8 cellular contexts compared by ENCODE assay signal in the genomic region with DNA sequence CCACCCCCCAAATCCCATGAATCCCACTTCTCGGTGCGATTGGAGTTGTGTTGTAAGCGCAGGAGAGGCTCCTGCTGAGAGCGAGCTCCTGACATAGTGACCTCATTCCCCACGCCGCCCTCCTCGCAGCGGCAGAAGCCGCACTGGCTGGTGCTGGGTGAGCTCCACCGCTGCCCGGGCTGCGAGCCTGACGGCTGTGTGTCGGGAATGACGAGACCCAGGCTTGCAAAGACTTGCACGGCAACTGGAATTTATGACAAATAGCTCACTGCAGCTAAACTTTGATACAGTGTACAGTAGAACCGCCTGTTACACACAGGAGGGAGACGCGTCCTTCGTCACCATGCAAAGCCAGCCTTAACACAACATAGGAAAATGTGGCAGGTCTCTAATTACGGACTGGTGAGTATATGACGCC.
A peak's percentile ranks its signal among the peaks of the same experiment; 100 is the strongest.
DNase-seq lines count a peak whose midpoint lies in the region; ATAC-seq and TF ChIP-seq lines count a peak whose summit lies in the region.

No MANE protein-coding gene starts in this region.

- peak; percentile 93 for ATAC-seq in foreskin keratinocyte
- ATAC-seq in omental fat pad (ENCODE audit: low FRiP score) = peak; percentile 88
- ATAC-seq in GM19452 (IDR thresholded peaks at IDR 0.05; ENCODE audit: unreplicated experiment) = no peak

- no peak overlapping the region for H3K4me3 Mint-ChIP-seq in activated CD4-positive, alpha-beta T cell treated with anti-CD3 and anti-CD28 coated beads, Interleukin-2, amount 10 ng/mL, durations not matched to agents 7 days and 5 days

- H3K36me3 Mint-ChIP-seq in activated CD4-positive, alpha-beta T cell treated with anti-CD3 and anti-CD28 coated beads, Interleukin-2, amount 10 ng/mL, durations not matched to agents 7 days and 5 days (ENCODE audit: low read depth) = no peaks in the 10 kb centered on the region

- H3K27me3 Mint-ChIP-seq in activated CD4-positive, alpha-beta T cell treated with anti-CD3 and anti-CD28 coated beads, Interleukin-2, amount 10 ng/mL, durations not matched to agents 7 days and 5 days = peaks cover 5% of the 10 kb centered on the region

- POLR2A ChIA-PET in activated CD4-positive, alpha-beta T cell treated with anti-CD3 and anti-CD28 coated beads, Interleukin-2, amount 10 ng/mL, durations not matched to agents 7 days and 5 days (lab: Charles Lee) = no interaction called here

- DNase-seq in GM04503 (ENCODE audit: low read depth) (peak; percentile 20), RKO (ENCODE audit: low spot score) (peak; percentile 86), foreskin keratinocyte (peak; percentile 96 to 97), omental fat pad (ENCODE audit: low spot score) (no peak)
- DNase-seq in activated CD4-positive, alpha-beta T cell treated with anti-CD3 and anti-CD28 coated beads, Interleukin-2, amount 10 ng/mL, durations not matched to agents 7 days and 5 days = no peak
- no peak for DNase-seq in stimulated activated CD4-positive, alpha-beta T cell treated with anti-CD3 and anti-CD28 coated beads, Interleukin-2, amount 100 ng/mL, for 48 hours
- DNase-seq in activated CD4-positive, alpha-beta T cell treated with anti-CD3 and anti-CD28 coated beads for 1 hour = no peak

- peaks cover 7% of the 10 kb centered on the region for H3K4me1 ChIP-seq in foreskin keratinocyte

- H3K27ac Mint-ChIP-seq in activated CD4-positive, alpha-beta T cell treated with anti-CD3 and anti-CD28 coated beads, Interleukin-2, amount 10 ng/mL, durations not matched to agents 7 days and 5 days = no peak overlapping the region

- CTCF ChIA-PET in activated CD4-positive, alpha-beta T cell treated with anti-CD3 and anti-CD28 coated beads, Interleukin-2, amount 10 ng/mL, durations not matched to agents 7 days and 5 days (lab: Charles Lee) = no interaction called here

- peak overlapping the region; percentile 92 for H3K27ac ChIP-seq in foreskin keratinocyte

- H3K9me3 Mint-ChIP-seq in activated CD4-positive, alpha-beta T cell treated with anti-CD3 and anti-CD28 coated beads, Interleukin-2, amount 10 ng/mL, durations not matched to agents 7 days and 5 days = no peaks in the 10 kb centered on the region

- no peaks in the 10 kb centered on the region for H3K4me1 Mint-ChIP-seq in activated CD4-positive, alpha-beta T cell treated with anti-CD3 and anti-CD28 coated beads, Interleukin-2, amount 10 ng/mL, durations not matched to agents 7 days and 5 days

- H3K27me3 ChIP-seq in foreskin keratinocyte = no peaks in the 10 kb centered on the region

- TF ChIP-seq CTCF in foreskin keratinocyte (conservative IDR thresholded peaks at IDR 0.05) (peak; percentile 31), omental fat pad (IDR thresholded peaks at IDR 0.05) (no peak)

Comparison
In these comparisons a context has a peak if more than half of its experiments do, and no peak if none do; other contexts are left out.
1. DNase-seq: peak in GM04503 (single experiment), RKO (single experiment) and foreskin keratinocyte (2 of 2); none in omental fat pad (single experiment), activated CD4-positive, alpha-beta T cell treated with anti-CD3 and anti-CD28 coated beads, Interleukin-2, amount 10 ng/mL, durations not matched to agents 7 days and 5 days (single experiment), stimulated activated CD4-positive, alpha-beta T cell treated with anti-CD3 and anti-CD28 coated beads, Interleukin-2, amount 100 ng/mL, for 48 hours (0 of 2) and activated CD4-positive, alpha-beta T cell treated with anti-CD3 and anti-CD28 coated beads for 1 hour (single experiment).